8 cellular contexts compared by ENCODE assay signal in genomic region chr10:128062837-128063563, GRCh38.
DNase-seq lines count a peak whose midpoint lies in the region; ATAC-seq, FAIRE-seq and TF ChIP-seq lines count a peak whose summit lies in the region.

No MANE protein-coding gene starts in this region.

- intact Hi-C loops in HepG2 (cut with micrococcal nuclease; ENCODE audit: unreplicated experiment) (no loop called here), cardiac septum (cut with DNase I) (no loop called here)

- CTCF ChIA-PET in HepG2 (lab: Yijun Ruan, JAX; ENCODE audit: low intra/inter-chr PET ratio, low total read pairs), result no interaction called here

- DNase-seq in HepG2 (ENCODE audit: low spot score) (no peak), cardiac septum (ENCODE audit: low spot score) (peak; percentile 83), MG63 (no peak), NCI-H146 treated with DMSO at 0.1 percent for 48 hours (lab: John Stamatoyannopoulos, UW; ENCODE audit: unreplicated experiment) (no peak)
- DNase-seq in activated CD8-positive, alpha-beta memory T cell treated with anti-CD3 and anti-CD28 coated beads, Interleukin-2, amount 50 U/mL, for 4 hours, result peak; percentile 37
- peak; percentile 46 for DNase-seq in stimulated activated CD4-positive, alpha-beta T cell treated with anti-CD3 and anti-CD28 coated beads, Interleukin-4, amount 100 ng/mL, for 1 hour

- no peaks in the 10 kb centered on the region for H3K79me2 ChIP-seq in HepG2 (ENCODE audit: insufficient read depth, low read length)

- no peak overlapping the region for H3K4me2 ChIP-seq in HepG2 (ENCODE audit: low read depth, low read length)

- TF ChIP-seq EP300 in HepG2 (IDR thresholded peaks at IDR 0.05; ENCODE audit: low read depth in 2 of 2, low read length in 2 of 2) (no peak), HepG2 (CRISPR knock-in tag; IDR thresholded peaks at IDR 0.05; ENCODE audit: borderline replicate concordance) (no peak)

- peaks cover 0 to 7% (median 1%) of the 10 kb centered on the region in 4 donors for H3K4me1 ChIP-seq in liver (ENCODE audit: control insufficient read depth in 4 of 4, insufficient read depth in 4 of 4, low read length in 3 of 4)
- no peaks in the 10 kb centered on the region for H3K4me1 ChIP-seq in HepG2 (ENCODE audit: insufficient read depth, low read length)

- POLR2A ChIA-PET in HepG2 (lab: Yijun Ruan, JAX), result no interaction called here

- H3K27me3 ChIP-seq in liver (ENCODE audit: control insufficient read depth in 4 of 4, insufficient read depth in 4 of 4, low read length in 3 of 4) (peaks cover 0 to 3% (median under 1%) of the 10 kb centered on the region in 4 donors), HepG2 (ENCODE audit: control insufficient read depth in 1 of 2, insufficient read depth in 2 of 2, low read length in 2 of 2) (peaks cover 4 to 45% of the 10 kb centered on the region in 2 experiments; a peak in 3 of 5 replicates), MG63 (no peaks in the 10 kb centered on the region)

- TF ChIP-seq POLR2A in HepG2 (IDR thresholded peaks at IDR 0.05; ENCODE audit: insufficient read depth in 1 of 2, low read depth in 2 of 2, low read length in 2 of 2), result no peak

- no peaks in the 10 kb centered on the region for H3K9me3 ChIP-seq in liver (ENCODE audit: control insufficient read depth in 4 of 4, low read length in 3 of 4)
- H3K9me3 ChIP-seq in HepG2 (ENCODE audit: low read length), result no peaks in the 10 kb centered on the region
- H3K9me3 ChIP-seq in MG63, result no peaks in the 10 kb centered on the region

- in situ Hi-C loops in HepG2 (cut with HindIII; ENCODE audit: extremely low pct_ligation_motif_present, low pct_unique_long_range_greater_than_20kb), result loop anchor here (10.0 kb wide), 1 partner anchor 348 kb away; no protein-coding TSS in a partner anchor

- H3K4me3 ChIP-seq in liver (ENCODE audit: low read depth in 1 of 3, low read length in 3 of 3) (no peak overlapping the region), HepG2 (replicated peaks in 1 of 3; ENCODE audit: insufficient read depth in 1 of 3, low read depth in 2 of 3, low read length in 3 of 3) (no peak overlapping the region), MG63 (no peak overlapping the region)

- no peak for FAIRE-seq in HepG2 (lab: Jason Lieb, UNC)

- no peaks in the 10 kb centered on the region for H4K20me1 ChIP-seq in HepG2 (ENCODE audit: insufficient read depth, low read length)

- no peak for TF ChIP-seq CTCF in liver (IDR thresholded peaks at IDR 0.05; ENCODE audit: low read depth, low read length, missing input control)
- TF ChIP-seq CTCF in HepG2 (CRISPR knock-in tag; IDR thresholded peaks at IDR 0.05), result no peak

- ATAC-seq in HepG2 (no peak), HG03575 (IDR thresholded peaks at IDR 0.05; ENCODE audit: extremely low read depth, insufficient number of reproducible peaks, low FRiP score, unreplicated experiment) (peak; percentile 28)

- peaks cover 0 to 2% (median 0%) of the 10 kb centered on the region in 4 donors for H3K36me3 ChIP-seq in liver (ENCODE audit: control insufficient read depth in 4 of 4, insufficient read depth in 3 of 4, low read depth in 1 of 4, low read length in 3 of 4)
- H3K36me3 ChIP-seq in HepG2 (replicated peaks in 1 of 2; ENCODE audit: control insufficient read depth in 1 of 2, insufficient read depth in 2 of 2, low read length in 2 of 2), result no peaks in the 10 kb centered on the region
- no peaks in the 10 kb centered on the region for H3K36me3 ChIP-seq in MG63

- H2AFZ ChIP-seq in HepG2 (ENCODE audit: low read length), result no peak overlapping the region

- TF ChIP-seq RAD21 in liver (IDR thresholded peaks at IDR 0.05) (no peak), HepG2 (CRISPR knock-in tag; IDR thresholded peaks at IDR 0.05) (no peak)

- WGBS in liver, result 41% methylated on average over 20 of the region's 20 CpGs
- WGBS in HepG2 (ENCODE audit: low lambda C conversion rate), result 25% methylated on average over 15 of the region's 20 CpGs

- no peak overlapping the region for H3K9ac ChIP-seq in liver (ENCODE audit: low read depth in 1 of 2, low read length in 2 of 2)
- H3K9ac ChIP-seq in HepG2 (ENCODE audit: insufficient read depth, low read depth, low read length), result no peak overlapping the region

- no TSS peak for BruUV-seq in HepG2 (replicated peaks; lab: Mats Ljungman, UMichigan)

- peak overlapping the region; percentile 49 to 76 for H3K27ac ChIP-seq in liver (ENCODE audit: low read depth in 1 of 2, low read length in 2 of 2)
- no peak overlapping the region for H3K27ac ChIP-seq in HepG2 (ENCODE audit: extremely low read length, insufficient read depth, low read length)

TF ChIP-seq in liver, 16 proteins besides CTCF, POLR2A, EP300 and RAD21:
- TF ChIP-seq REST (IDR thresholded peaks at IDR 0.05) (no peak), NR2F2 (IDR thresholded peaks at IDR 0.05) (peak; percentile 76), EGR1 (IDR thresholded peaks at IDR 0.05; ENCODE audit: low read depth in 2 of 2) (peak; percentile 45 to 74), JUND (IDR thresholded peaks at IDR 0.05) (no peak), HNF4G (IDR thresholded peaks at IDR 0.05) (no peak), MAX (IDR thresholded peaks at IDR 0.05) (no peak), SP1 (IDR thresholded peaks at IDR 0.05) (peak; percentile 29)

TF ChIP-seq in HepG2, 621 proteins besides CTCF, POLR2A, EP300 and RAD21:
- no peak for TF ChIP-seq ZNF672 (CRISPR knock-in tag; IDR thresholded peaks at IDR 0.05)
- no peak for TF ChIP-seq E2F1 (CRISPR knock-in tag; IDR thresholded peaks at IDR 0.05)
- TF ChIP-seq CC2D1A (CRISPR knock-in tag; IDR thresholded peaks at IDR 0.05), result no peak
- TF ChIP-seq ZFP90 (CRISPR knock-in tag; IDR thresholded peaks at IDR 0.05; ENCODE audit: borderline replicate concordance), result no peak
- TF ChIP-seq DMAP1 (CRISPR knock-in tag; IDR thresholded peaks at IDR 0.05), result no peak
- TF ChIP-seq PHF5A (CRISPR knock-in tag; IDR thresholded peaks at IDR 0.05; ENCODE audit: low read depth, unreplicated experiment), result no peak
- TF ChIP-seq SRSF4 (IDR thresholded peaks at IDR 0.05; ENCODE audit: low read depth, low read length, poor library complexity, severe bottlenecking), result no peak
- no peak for TF ChIP-seq GLMP (CRISPR knock-in tag; IDR thresholded peaks at IDR 0.05; ENCODE audit: borderline replicate concordance)
- no peak for TF ChIP-seq ZBTB46 (CRISPR knock-in tag; IDR thresholded peaks at IDR 0.05; ENCODE audit: borderline replicate concordance)
- TF ChIP-seq RBM22 (optimal IDR thresholded peaks at IDR 0.05; ENCODE audit: low read length), result no peak
- no peak for TF ChIP-seq HMGXB4 (CRISPR knock-in tag; IDR thresholded peaks at IDR 0.05; ENCODE audit: borderline replicate concordance in 1 of 2, low read depth in 1 of 2)
- TF ChIP-seq MXD1 (CRISPR knock-in tag; IDR thresholded peaks at IDR 0.05), result no peak
- no peak for TF ChIP-seq ZNF558 (CRISPR knock-in tag; IDR thresholded peaks at IDR 0.05; ENCODE audit: borderline replicate concordance)

Comparison
In these comparisons a context has a peak if more than half of its experiments do, and no peak if none do; other contexts are left out.
1. DNase-seq: peak in activated CD8-positive, alpha-beta memory T cell treated with anti-CD3 and anti-CD28 coated beads, Interleukin-2, amount 50 U/mL, for 4 hours (single experiment), cardiac septum (single experiment) and stimulated activated CD4-positive, alpha-beta T cell treated with anti-CD3 and anti-CD28 coated beads, Interleukin-4, amount 100 ng/mL, for 1 hour (single experiment); none in HepG2 (single experiment), MG63 (single experiment) and NCI-H146 treated with DMSO at 0.1 percent for 48 hours (single experiment).